In genomic region chr22:31490496-31490925, GRCh38 we compare ENCODE assay signal across 8 cellular contexts. TPM values are rescaled to one million over a fixed set of nuclear protein-coding genes. Genes with fewer than 3 reads are reported as not detected.
A peak's percentile ranks its signal among the peaks of the same experiment; 100 is the strongest.
DNase-seq lines count a peak whose midpoint lies in the region; ATAC-seq and TF ChIP-seq lines count a peak whose summit lies in the region.

No MANE protein-coding gene starts in this region.

- peak overlapping the region; percentile 33 to 71 (median 64) for H3K4me3 ChIP-seq in adrenal gland
- H3K4me3 ChIP-seq in left ventricle myocardium inferior = peak overlapping the region; percentile 91
- H3K4me3 ChIP-seq in prostate gland = peak overlapping the region; percentile 82 to 87

- H3K36me3 ChIP-seq in adrenal gland (replicated peaks in 1 of 2) (peaks cover 0 to 20% of the 10 kb centered on the region in 2 donors), left ventricle myocardium inferior (peaks cover 25% of the 10 kb centered on the region), prostate gland (no peaks in the 10 kb centered on the region)

- intact Hi-C loops in adrenal gland (cut with DNase I) (no loop called here), left ventricle myocardium inferior (cut with micrococcal nuclease) (no loop called here), prostate gland (cut with DNase I) (no loop called here)

- TF ChIP-seq POLR2A in adrenal gland (IDR thresholded peaks at IDR 0.05) (no peak), prostate gland (IDR thresholded peaks at IDR 0.05) (no peak)

- peak; percentile 55 for ATAC-seq in GM19438 (IDR thresholded peaks at IDR 0.05; ENCODE audit: low read depth, unreplicated experiment)
- ATAC-seq in HG03571 (IDR thresholded peaks at IDR 0.05; ENCODE audit: unreplicated experiment) = peak; percentile 46

- 0 to 2% (median 1%) methylated on average over 11 to 15 of the region's 15 CpGs for WGBS in adrenal gland, 4 donors
- WGBS in prostate gland = under 1% methylated on average over 15 of the region's 15 CpGs

- H3K4me1 ChIP-seq in adrenal gland (replicated peaks in 1 of 2) (peaks cover 0 to 34% of the 10 kb centered on the region in 2 donors), left ventricle myocardium inferior (peaks cover 58% of the 10 kb centered on the region), prostate gland (replicated peaks) (peaks cover 12% of the 10 kb centered on the region)

- H3K9me3 ChIP-seq in adrenal gland (replicated peaks in 1 of 3) (no peaks in the 10 kb centered on the region), left ventricle myocardium inferior (replicated peaks) (no peaks in the 10 kb centered on the region), prostate gland (no peaks in the 10 kb centered on the region)

- H3K27ac ChIP-seq in adrenal gland (peak overlapping the region; percentile 89 to 99 (median 96)), left ventricle myocardium inferior (replicated peaks) (peak overlapping the region; percentile 99), prostate gland (peak overlapping the region; percentile 91 to 97)

- H3K27me3 ChIP-seq in adrenal gland (no peaks in the 10 kb centered on the region), left ventricle myocardium inferior (ENCODE audit: low read depth) (no peaks in the 10 kb centered on the region), prostate gland (replicated peaks; ENCODE audit: insufficient read depth) (no peaks in the 10 kb centered on the region)

- in situ Hi-C loops in Caki2 (cut with HindIII; ENCODE audit: low pct_unique_long_range_greater_than_20kb, low sequenced_read_pairs) = no loop called here

- peak in 3 of 6 experiments; percentile 21 to 31 (median 27) for TF ChIP-seq CTCF in adrenal gland (IDR thresholded peaks at IDR 0.05)
- TF ChIP-seq CTCF in left ventricle myocardium inferior (IDR thresholded peaks at IDR 0.05; ENCODE audit: borderline replicate concordance) = peak; percentile 17
- TF ChIP-seq CTCF in prostate gland (IDR thresholded peaks at IDR 0.05) = no peak

- DNase-seq in Caki2 (ENCODE audit: low read depth) = peak; percentile 71
- peak; percentile 93 for DNase-seq in SKM-1 treated with dmso at 0.1 percent for 144 hours (lab: John Stamatoyannopoulos, UW; ENCODE audit: unreplicated experiment)
- DNase-seq in adrenal gland = peak; percentile 53 to 79 (median 62)
- peak; percentile 16 for DNase-seq in left ventricle myocardium inferior
- DNase-seq in prostate gland (ENCODE audit: low spot score) = peak; percentile 28
- DNase-seq in NCI-H2196 treated with DMSO at 0.1 percent for 48 hours (lab: John Stamatoyannopoulos, UW; ENCODE audit: unreplicated experiment) = no peak

RNA-seq across cellular contexts. Expression of gene EIF4ENIF1, which starts 0.9 kb away (rescaled TPM):
- 12.1 and 15.9 TPM in 2 replicates for total RNA-seq in Caki2 (2014; rRNA removed; shearing (Covaris generic); ENCODE audit: low replicate concordance)
- total RNA-seq in adrenal gland (10 to 100 TPM in 7 of 8 donors, 1 to 10 TPM in 1; 9.2 to 32.8 (median 23.6) TPM), left ventricle myocardium inferior (29.0 TPM), prostate gland (10 to 100 TPM; 11.9 to 38.1 TPM)
- 10 to 100 TPM; 14.1 to 29.3 (median 20.2) TPM for polyA plus RNA-seq in adrenal gland

RNA-seq across cellular contexts. Expression of gene SFI1, which starts 5.8 kb away (rescaled TPM):
- total RNA-seq in Caki2 (2014; rRNA removed; shearing (Covaris generic); ENCODE audit: low replicate concordance) = 37.4 and 52.4 TPM in 2 replicates
- 10 to 100 TPM; 15.1 to 48.3 (median 33.1) TPM for total RNA-seq in adrenal gland
- polyA plus RNA-seq in adrenal gland = 100 to 1,000 TPM in 1 of 3 donors, 10 to 100 TPM in 2; 13.4 to 130 (median 84.0) TPM
- 6.8 TPM for total RNA-seq in left ventricle myocardium inferior
- total RNA-seq in prostate gland = 10 to 100 TPM; 21.5 to 68.8 TPM
